8 cellular contexts compared by ENCODE assay signal in the genomic region with DNA sequence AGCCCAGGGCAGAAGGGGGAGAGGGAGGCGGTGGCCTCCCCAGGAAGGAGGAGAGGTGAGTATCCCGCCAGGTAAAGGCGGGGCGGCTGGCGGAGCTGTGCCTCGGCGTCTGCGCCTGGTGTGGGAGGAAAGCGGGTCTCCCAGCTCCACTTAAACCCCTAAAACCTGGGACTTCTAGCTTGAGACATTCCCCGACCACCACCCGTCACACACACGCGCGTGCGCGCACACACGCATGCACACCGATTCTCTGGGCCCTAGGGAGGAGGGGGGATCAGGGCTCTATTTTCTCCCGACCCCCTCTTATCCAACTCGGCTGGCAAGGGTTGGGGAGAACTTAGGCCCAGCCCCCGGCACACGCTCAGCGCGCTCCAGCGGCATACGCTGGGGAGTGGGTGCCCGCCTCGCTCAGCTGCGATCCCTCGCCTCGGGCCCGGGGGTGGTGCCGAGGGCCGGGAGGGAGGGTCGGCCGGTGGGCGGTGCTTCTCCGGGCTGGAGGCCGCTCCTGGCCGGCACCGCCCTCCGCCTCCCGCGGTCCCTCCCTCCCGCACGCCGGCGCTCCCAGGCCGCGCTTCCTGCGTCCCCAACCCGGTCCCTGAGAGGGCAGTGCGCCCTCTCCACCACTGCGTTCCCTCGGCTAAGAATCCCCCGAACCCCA. TPM values are rescaled to one million over a fixed set of nuclear protein-coding genes. Genes with fewer than 3 reads are reported as not detected.
A peak's percentile ranks its signal among the peaks of the same experiment; 100 is the strongest.
DNase-seq lines count a peak whose midpoint lies in the region; ATAC-seq, FAIRE-seq and TF ChIP-seq lines count a peak whose summit lies in the region.

A gene with protein sequence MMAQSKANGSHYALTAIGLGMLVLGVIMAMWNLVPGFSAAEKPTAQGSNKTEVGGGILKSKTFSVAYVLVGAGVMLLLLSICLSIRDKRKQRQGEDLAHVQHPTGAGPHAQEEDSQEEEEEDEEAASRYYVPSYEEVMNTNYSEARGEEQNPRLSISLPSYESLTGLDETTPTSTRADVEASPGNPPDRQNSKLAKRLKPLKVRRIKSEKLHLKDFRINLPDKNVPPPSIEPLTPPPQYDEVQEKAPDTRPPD (plus strand): TSS at position 564 of the 658 bp plus-strand sequence. CDS start 61,341 bp downstream, outside the sequence.

- H3K79me2 ChIP-seq in HepG2 (ENCODE audit: insufficient read depth, low read length), result peaks cover 62% of the 10 kb centered on the region

- peaks cover 3 to 9% of the 10 kb centered on the region in 2 donors for H3K36me3 Mint-ChIP-seq in CD14-positive monocyte

- CTCF ChIA-PET in HEK293 (lab: Yijun Ruan, JAX) (interaction anchor here (0.6 to 4.0 kb wide), 14 partner anchors 11 to 307 kb away, joined by 3 to 59 read pairs (median 5); no protein-coding TSS in a partner anchor), HepG2 (lab: Yijun Ruan, JAX; ENCODE audit: low intra/inter-chr PET ratio, low total read pairs) (interaction anchor here (1.2 to 2.7 kb wide), 3 partner anchors 24 to 119 kb away, joined by 3 to 18 read pairs (median 10); no protein-coding TSS in a partner anchor)

- no peak for TF ChIP-seq CTCF in CD14-positive monocyte (IDR thresholded peaks at IDR 0.05)
- no peak for TF ChIP-seq CTCF in HEK293 (tag by site-specific recombination; IDR thresholded peaks at IDR 0.05)
- TF ChIP-seq CTCF in RWPE2 (IDR thresholded peaks at IDR 0.05; ENCODE audit: poor library complexity, severe bottlenecking), result no peak
- TF ChIP-seq CTCF in HepG2 (CRISPR knock-in tag; IDR thresholded peaks at IDR 0.05), result no peak

- H3K4me1 ChIP-seq in HEK293 (ENCODE audit: control insufficient read depth, insufficient read depth, low read length) (0 out of 2 replicates have a peak, but pooled peaks cover 2% of the 10 kb centered on the region), RWPE2 (ENCODE audit: insufficient read depth, poor library complexity, severe bottlenecking) (peaks cover 26% of the 10 kb centered on the region), HepG2 (ENCODE audit: insufficient read depth, low read length) (peaks cover 81% of the 10 kb centered on the region)

- H3K27ac ChIP-seq in HEK293 (ENCODE audit: extremely low read depth, low read depth, low read length) (peak within 1 kb of the TSS; percentile 49; the same call in 1 of the 2 replicates), RWPE2 (ENCODE audit: poor library complexity, severe bottlenecking) (peak within 1 kb of the TSS; percentile 69), HepG2 (ENCODE audit: extremely low read length, insufficient read depth, low read length) (peak within 1 kb of the TSS; percentile 69), substantia nigra (ENCODE audit: low read depth, low read length, poor library complexity, severe bottlenecking) (peak within 1 kb of the TSS; percentile 45)

- BruUV-seq in HepG2 (replicated peaks; lab: Mats Ljungman, UMichigan), result TSS peak; percentile 43

- intact Hi-C loops in CD14-positive monocyte (cut with micrococcal nuclease) (loop anchor here (2.0 to 5.0 kb wide), 2 partner anchors 119 kb away; no protein-coding TSS in a partner anchor), HepG2 (cut with micrococcal nuclease; ENCODE audit: unreplicated experiment) (loop anchor here (2.0 to 5.0 kb wide), 3 partner anchors 25 to 43 kb away; no protein-coding TSS in a partner anchor)

- POLR2A ChIA-PET in HEK293 (lab: Yijun Ruan, JAX) (interaction anchor here (0.7 to 1.3 kb wide), 3 partner anchors 21 to 472 kb away, joined by 3 to 4 read pairs (median 3); no protein-coding TSS in a partner anchor), HepG2 (lab: Yijun Ruan, JAX) (interaction anchor here (0.6 to 3.9 kb wide), 14 partner anchors 12 to 119 kb away, joined by 3 to 33 read pairs (median 5); no protein-coding TSS in a partner anchor)

- peak within 1 kb of the TSS in 4 of 7 donors; percentile 1 to 77 (median 55) for H3K27ac Mint-ChIP-seq in CD14-positive monocyte

- TF ChIP-seq POLR2A in HepG2 (IDR thresholded peaks at IDR 0.05; ENCODE audit: insufficient read depth in 1 of 2, low read depth in 2 of 2, low read length in 2 of 2), result peak in 1 of 2 experiments; percentile 71; a peak in 2 of 4 replicates

- no peak for FAIRE-seq in HepG2 (lab: Jason Lieb, UNC)

- DNase-seq in CD14-positive monocyte (ENCODE audit: low spot score) (no peak), RWPE2 (ENCODE audit: low spot score) (peak; percentile 75), dermis blood vessel endothelial cell (peak; percentile 82), HepG2 (ENCODE audit: low spot score) (peak; percentile 60), substantia nigra (lab: John Stamatoyannopoulos, UW) (peak in 33 of 49 donors; percentile 6 to 69 (median 33))
- no peak for DNase-seq in effector CD8-positive, alpha-beta T cell (lab: John Stamatoyannopoulos, UW)

- WGBS in HepG2 (ENCODE audit: low lambda C conversion rate), result 0% methylated on average over 11 of the region's 56 CpGs

- peaks cover 50 to 59% (median 51%) of the 10 kb centered on the region in 3 donors for H3K27me3 Mint-ChIP-seq in CD14-positive monocyte (ENCODE audit: low read depth in 3 of 3)

- H3K4me2 ChIP-seq in HepG2 (ENCODE audit: low read depth, low read length), result peak within 1 kb of the TSS; percentile 86

- H2AFZ ChIP-seq in HepG2 (ENCODE audit: low read length), result no peak within 1 kb of the TSS

- H3K27me3 ChIP-seq in RWPE2 (ENCODE audit: insufficient read depth, poor library complexity, severe bottlenecking) (no peaks in the 10 kb centered on the region), HepG2 (ENCODE audit: control insufficient read depth in 1 of 2, insufficient read depth in 2 of 2, low read length in 2 of 2) (no peaks in the 10 kb centered on the region)

- peaks cover 28% of the 10 kb centered on the region; the same call in 1 of the 2 replicates for H4K20me1 ChIP-seq in HepG2 (ENCODE audit: insufficient read depth, low read length)

- peak within 1 kb of the TSS; percentile 60 for H3K4me3 ChIP-seq in HEK293 (ENCODE audit: low read depth, low read length)
- peak within 1 kb of the TSS; percentile 69 for H3K4me3 ChIP-seq in RWPE2 (ENCODE audit: severe bottlenecking)
- H3K4me3 ChIP-seq in HepG2 (replicated peaks in 1 of 3; ENCODE audit: insufficient read depth in 1 of 3, low read depth in 2 of 3, low read length in 3 of 3), result peak within 1 kb of the TSS; percentile 69 to 83 (median 70)

- H3K9me3 ChIP-seq in HEK293 (ENCODE audit: control insufficient read depth, insufficient read depth, low read depth, low read length), result no peaks in the 10 kb centered on the region
- H3K9me3 ChIP-seq in RWPE2 (ENCODE audit: severe bottlenecking), result no peaks in the 10 kb centered on the region
- H3K9me3 ChIP-seq in HepG2 (ENCODE audit: low read length), result no peaks in the 10 kb centered on the region

- H3K36me3 ChIP-seq in HEK293 (ENCODE audit: control insufficient read depth in 2 of 2, insufficient read depth in 1 of 2, low read length in 2 of 2) (no peaks in the 10 kb centered on the region), RWPE2 (ENCODE audit: low read depth) (no peaks in the 10 kb centered on the region), HepG2 (replicated peaks in 1 of 2; ENCODE audit: control insufficient read depth in 1 of 2, insufficient read depth in 2 of 2, low read length in 2 of 2) (peaks cover 0 to 11% of the 10 kb centered on the region in 2 experiments; a peak in 3 of 5 replicates)

- H3K9me3 Mint-ChIP-seq in CD14-positive monocyte, result peaks cover 0 to 6% (median 3%) of the 10 kb centered on the region in 7 donors

- peak within 1 kb of the TSS; percentile 83 to 94 for H3K4me3 Mint-ChIP-seq in CD14-positive monocyte

- ATAC-seq in RWPE2 (ENCODE audit: low read depth) (peak; percentile 60), HepG2 (peak; percentile 76), HG03280 (IDR thresholded peaks at IDR 0.05; ENCODE audit: unreplicated experiment) (no peak)

- H3K9ac ChIP-seq in HepG2 (ENCODE audit: insufficient read depth, low read depth, low read length), result peak within 1 kb of the TSS; percentile 77

- in situ Hi-C loops in HepG2 (cut with HindIII; ENCODE audit: extremely low pct_ligation_motif_present, low pct_unique_long_range_greater_than_20kb), result no loop called here

- peaks cover 35% of the 10 kb centered on the region for H3K4me1 Mint-ChIP-seq in CD14-positive monocyte

- no peak for TF ChIP-seq EP300 in HepG2 (IDR thresholded peaks at IDR 0.05; ENCODE audit: low read depth in 2 of 2, low read length in 2 of 2)
- no peak for TF ChIP-seq EP300 in HepG2 (CRISPR knock-in tag; IDR thresholded peaks at IDR 0.05; ENCODE audit: borderline replicate concordance)

- no peak for TF ChIP-seq RAD21 in HepG2 (CRISPR knock-in tag; IDR thresholded peaks at IDR 0.05)

TF ChIP-seq in HEK293, 187 proteins besides CTCF, POLR2A, EP300 and RAD21 (continues in another document):
- TF ChIP-seq ZNF324 (tag by site-specific recombination; IDR thresholded peaks at IDR 0.05), result no peak
- TF ChIP-seq ZEB2 (tag by site-specific recombination; IDR thresholded peaks at IDR 0.05), result peak; percentile 24

TF ChIP-seq in HepG2, 621 proteins besides CTCF, POLR2A, EP300 and RAD21 (continues in another document):
- TF ChIP-seq ETV5 (CRISPR knock-in tag; IDR thresholded peaks at IDR 0.05; ENCODE audit: borderline replicate concordance) (no peak), CCDC6 (CRISPR knock-in tag; IDR thresholded peaks at IDR 0.05) (0 out of 2 replicates have a peak, but pooled peaks have one; percentile 14)

RNA-seq across cellular contexts. Expression of the gene that starts here (rescaled TPM):
- 1 to 10 TPM; 2.1 to 2.5 TPM for polyA plus RNA-seq in CD14-positive monocyte
- total RNA-seq in dermis blood vessel endothelial cell, result 10.0 and 10.2 TPM in 2 replicates
- 6.3 and 12.2 TPM in 2 replicates for total RNA-seq in HepG2 (2016; rRNA removed; fragmentation: Illumina TruSeq; extraction: Trizol)
- 2.6 and 2.8 TPM in 2 replicates for total RNA-seq in HepG2 (2016; cell fraction: cytosol; rRNA removed; fragmentation: Illumina TruSeq; extraction: Trizol; ENCODE audit: low read depth)
- 7.0 and 9.8 TPM in 2 replicates for total RNA-seq in HepG2 (2016; cell fraction: insoluble cytoplasmic fraction; rRNA removed; fragmentation: Illumina TruSeq; extraction: Trizol)
- 5.3 and 6.5 TPM in 2 replicates for total RNA-seq in HepG2 (2016; cell fraction: membrane; rRNA removed; fragmentation: Illumina TruSeq; extraction: Trizol)
- total RNA-seq in HepG2 (2016; cell fraction: nucleus; rRNA removed; fragmentation: Illumina TruSeq; extraction: Trizol), result 9.7 and 11.5 TPM in 2 replicates
- 18.5 and 22.3 TPM in 2 replicates for polyA plus RNA-seq in HepG2 (2011; rRNA removed)
- 20.1 and 23.4 TPM in 2 replicates for polyA plus RNA-seq in HepG2 (2011; cell fraction: cytosol; rRNA removed)
- 14.3 and 18.6 TPM in 2 replicates for polyA plus RNA-seq in HepG2 (2011; cell fraction: nucleus; rRNA removed)
- polyA plus RNA-seq in HepG2 (2012), result 8.0 and 11.2 TPM in 2 replicates
- polyA plus RNA-seq in HepG2 (2016; cell fraction: cytosol; fragmentation: Illumina TruSeq; extraction: Trizol; ENCODE audit: low read depth), result 1.9 and 2.3 TPM in 2 replicates
- 8.4 and 8.6 TPM in 2 replicates for polyA plus RNA-seq in HepG2 (2016; cell fraction: insoluble cytoplasmic fraction; fragmentation: Illumina TruSeq; extraction: Trizol; ENCODE audit: low read depth)
- polyA plus RNA-seq in HepG2 (2016; cell fraction: membrane; fragmentation: Illumina TruSeq; extraction: Trizol; ENCODE audit: low read depth), result 3.7 and 4.9 TPM in 2 replicates
- 23.6 and 23.8 TPM in 2 replicates for polyA plus RNA-seq in HepG2 (2016; cell fraction: nucleus; fragmentation: Illumina TruSeq; extraction: Trizol; ENCODE audit: insufficient read depth, low read depth)
- polyA minus RNA-seq in HepG2 (2011; rRNA and poly(A)+ RNA removed; ENCODE audit: low replicate concordance), result 3.2 and 18.3 TPM in 2 replicates
- polyA minus RNA-seq in HepG2 (2011; cell fraction: cytosol; rRNA and poly(A)+ RNA removed), result 8.7 and 9.4 TPM in 2 replicates
- 8.6 and 9.4 TPM in 2 replicates for polyA minus RNA-seq in HepG2 (2011; cell fraction: nucleus; rRNA and poly(A)+ RNA removed)

Comparison
In these comparisons a context has a peak if more than half of its experiments do, and no peak if none do; other contexts are left out.
1. DNase-seq: peak in RWPE2 (single experiment), dermis blood vessel endothelial cell (single experiment), HepG2 (single experiment) and substantia nigra (33 of 49); none in CD14-positive monocyte (single experiment) and effector CD8-positive, alpha-beta T cell (single experiment).
2. Peak in every context shown above with its lines, with median percentiles within 50 percentile points of each other: H3K27ac ChIP-seq and H3K4me3 ChIP-seq.